Comparison of ENCODE assay signal across 8 cellular contexts in genomic region chr11:518463-519202, GRCh38. TPM values are rescaled to one million over a fixed set of nuclear protein-coding genes. Genes with fewer than 3 reads are reported as not detected.
DNase-seq lines count a peak whose midpoint lies in the region; ATAC-seq, FAIRE-seq and TF ChIP-seq lines count a peak whose summit lies in the region.

No MANE protein-coding gene starts in this region.

- no peaks in the 10 kb centered on the region for H3K27me3 ChIP-seq in Loucy (ENCODE audit: insufficient read depth, low read length, poor library complexity, severe bottlenecking)
- no peaks in the 10 kb centered on the region for H3K27me3 ChIP-seq in esophagus muscularis mucosa

- ATAC-seq in GM21526 (IDR thresholded peaks at IDR 0.05; ENCODE audit: low FRiP score, unreplicated experiment) (peak; percentile 59), natural killer cell (peak; percentile 96 to 100 (median 97))
- peak; percentile 97 for ATAC-seq in stimulated activated memory B cell treated with anti-CD40 and anti-IgM and Interleukin-4, amounts not matched to agents 10 μg/mL and 1 μg/mL and 100 μg/mL, for 72 hours

- no peaks in the 10 kb centered on the region for H3K27me3 Mint-ChIP-seq in natural killer cell (ENCODE audit: low read depth in 2 of 2)
- H3K27me3 Mint-ChIP-seq in stimulated activated memory B cell treated with anti-CD40 and anti-IgM and Interleukin-4, amounts not matched to agents 10 μg/mL and 1 μg/mL and 100 μg/mL, for 72 hours = no peaks in the 10 kb centered on the region

- no peaks in the 10 kb centered on the region for H3K9me2 ChIP-seq in Loucy (replicated peaks; ENCODE audit: low read depth, low read length)

- H4K20me1 ChIP-seq in Loucy (ENCODE audit: insufficient read depth, low read length, poor library complexity, severe bottlenecking) = no peaks in the 10 kb centered on the region

- H3K79me2 ChIP-seq in Loucy (ENCODE audit: insufficient read depth, low read length) = no peaks in the 10 kb centered on the region

- H3K27ac ChIP-seq in esophagus muscularis mucosa (replicated peaks in 1 of 4) = peak overlapping the region; percentile 79 to 91 (median 88)

- peaks cover 0 to 3% of the 10 kb centered on the region in 2 donors for H3K9me3 Mint-ChIP-seq in natural killer cell
- peaks cover 5% of the 10 kb centered on the region for H3K9me3 Mint-ChIP-seq in stimulated activated memory B cell treated with anti-CD40 and anti-IgM and Interleukin-4, amounts not matched to agents 10 μg/mL and 1 μg/mL and 100 μg/mL, for 72 hours

- H3K36me3 Mint-ChIP-seq in natural killer cell = no peaks in the 10 kb centered on the region
- peaks cover 19% of the 10 kb centered on the region for H3K36me3 Mint-ChIP-seq in stimulated activated memory B cell treated with anti-CD40 and anti-IgM and Interleukin-4, amounts not matched to agents 10 μg/mL and 1 μg/mL and 100 μg/mL, for 72 hours

- 15% methylated on average over 32 of the region's 74 CpGs for WGBS in esophagus muscularis mucosa

- no peak overlapping the region for H3K9ac ChIP-seq in Loucy (ENCODE audit: low read depth, low read length, poor library complexity, severe bottlenecking)

- H3K36me3 ChIP-seq in Loucy (ENCODE audit: insufficient read depth, low read length) = no peaks in the 10 kb centered on the region
- H3K36me3 ChIP-seq in esophagus muscularis mucosa = peaks cover 0 to 19% (median 13%) of the 10 kb centered on the region in 4 donors

- TF ChIP-seq EP300 in esophagus muscularis mucosa (IDR thresholded peaks at IDR 0.05) = no peak

- H3K9me3 ChIP-seq in Loucy (ENCODE audit: insufficient read depth, low read depth, low read length) (no peaks in the 10 kb centered on the region; the same call in 1 of the 2 replicates), esophagus muscularis mucosa (peaks cover 0 to 7% (median 0%) of the 10 kb centered on the region in 4 donors)

- H3F3A ChIP-seq in Loucy (ENCODE audit: low read depth) = no peaks in the 10 kb centered on the region

- H3K27ac Mint-ChIP-seq in natural killer cell = peak overlapping the region; percentile 53 to 65
- peak overlapping the region; percentile 70 for H3K27ac Mint-ChIP-seq in stimulated activated memory B cell treated with anti-CD40 and anti-IgM and Interleukin-4, amounts not matched to agents 10 μg/mL and 1 μg/mL and 100 μg/mL, for 72 hours

- no peak for FAIRE-seq in H54 (lab: Jason Lieb, UNC)

- TF ChIP-seq POLR2A in esophagus muscularis mucosa (IDR thresholded peaks at IDR 0.05; ENCODE audit: low read depth) = no peak
- TF ChIP-seq POLR2A in H54 (IDR thresholded peaks at IDR 0.05; ENCODE audit: low read depth, low read length) = no peak

- H3K4me1 Mint-ChIP-seq in natural killer cell = peaks cover 0 to 7% of the 10 kb centered on the region in 2 donors
- H3K4me1 Mint-ChIP-seq in stimulated activated memory B cell treated with anti-CD40 and anti-IgM and Interleukin-4, amounts not matched to agents 10 μg/mL and 1 μg/mL and 100 μg/mL, for 72 hours = peaks cover 6% of the 10 kb centered on the region

- H3K4me1 ChIP-seq in Loucy (ENCODE audit: insufficient read depth, low read length, poor library complexity, severe bottlenecking) = no peaks in the 10 kb centered on the region
- peaks cover 5 to 13% (median 9%) of the 10 kb centered on the region in 4 donors for H3K4me1 ChIP-seq in esophagus muscularis mucosa

- intact Hi-C loops in esophagus muscularis mucosa (cut with DNase I) (loop anchor here (5.0 kb wide), 1 partner anchor 66 kb away; the partner anchor contains the start of gene PTDSS2), natural killer cell (cut with micrococcal nuclease) (loop anchor here (1.0 to 5.0 kb wide), 2 partner anchors 12 to 281 kb away; partner anchors contain the start of genes PSMD13 and SIRT3)

- H2AFZ ChIP-seq in Loucy (ENCODE audit: low read length) = no peak overlapping the region

- no peak overlapping the region for H3K4me2 ChIP-seq in Loucy (ENCODE audit: low read depth, low read length, poor library complexity, severe bottlenecking)

- 0 out of 2 replicates have a peak, but pooled peaks have one; percentile 19 for TF ChIP-seq CTCF in Loucy (conservative IDR thresholded peaks at IDR 0.05; ENCODE audit: low read length)
- TF ChIP-seq CTCF in esophagus muscularis mucosa (IDR thresholded peaks at IDR 0.05) = peak in 2 of 3 experiments; percentile 100
- TF ChIP-seq CTCF in natural killer cell (IDR thresholded peaks at IDR 0.05) = peak; percentile 99

- H3K4me3 Mint-ChIP-seq in natural killer cell = peak overlapping the region; percentile 90
- H3K4me3 Mint-ChIP-seq in stimulated activated memory B cell treated with anti-CD40 and anti-IgM and Interleukin-4, amounts not matched to agents 10 μg/mL and 1 μg/mL and 100 μg/mL, for 72 hours = peak overlapping the region; percentile 76

- H3K4me3 ChIP-seq in Loucy (ENCODE audit: low read length, poor library complexity, severe bottlenecking) = no peak overlapping the region
- peak overlapping the region; percentile 23 to 53 (median 38) for H3K4me3 ChIP-seq in esophagus muscularis mucosa

- DNase-seq in DMS 273 (lab: John Stamatoyannopoulos, UW; ENCODE audit: unreplicated experiment) (peak; percentile 96), esophagus muscularis mucosa (ENCODE audit: extremely low spot score) (peak; percentile 96), natural killer cell (peak; percentile 85), H54 (ENCODE audit: insufficient read length, low spot score) (no peak)
- DNase-seq in activated CD8-positive, alpha-beta memory T cell treated with anti-CD3 and anti-CD28 coated beads, Interleukin-2, amount 50 U/mL, for 1 hour (ENCODE audit: extremely low read depth) = peak; percentile 73

RNA-seq across cellular contexts. Expression of gene RNH1, which starts 11.6 kb away (rescaled TPM):
- total RNA-seq in esophagus muscularis mucosa (100 to 1,000 TPM; 280 to 367 (median 334) TPM), natural killer cell (100 to 1,000 TPM; 113 to 120 (median 118) TPM)

RNA-seq across cellular contexts. Expression of gene HRAS, which starts 16.7 kb away (rescaled TPM):
- total RNA-seq in esophagus muscularis mucosa = 10 to 100 TPM; 45.7 to 85.2 (median 61.7) TPM
- 10 to 100 TPM; 27.6 to 35.0 (median 30.6) TPM for total RNA-seq in natural killer cell

RNA-seq across cellular contexts. Expression of gene LRRC56, which starts 18.7 kb away (rescaled TPM):
- total RNA-seq in esophagus muscularis mucosa = under 1 TPM in 2 of 4 donors, not detected in 2; 0.19 to 0.33 TPM
- total RNA-seq in natural killer cell = 1 to 10 TPM; 1.5 to 2.4 (median 2.2) TPM

RNA-seq across cellular contexts. Expression of gene LMNTD2, which starts 41.9 kb away (rescaled TPM):
- total RNA-seq in esophagus muscularis mucosa = 1 to 10 TPM in 3 of 4 donors, under 1 TPM in 1; 0.52 to 3.1 (median 1.7) TPM
- 1 to 10 TPM; 3.5 to 5.2 (median 5.0) TPM for total RNA-seq in natural killer cell

RNA-seq across cellular contexts. Expression of gene RASSF7, which starts 42.1 kb away (rescaled TPM):
- total RNA-seq in esophagus muscularis mucosa (10 to 100 TPM in 3 of 4 donors, 1 to 10 TPM in 1; 2.9 to 24.4 (median 13.7) TPM), natural killer cell (10 to 100 TPM; 19.0 to 21.7 (median 20.0) TPM)

Comparison
In these comparisons a context has a peak if more than half of its experiments do, and no peak if none do; other contexts are left out.
1. CTCF ChIP-seq: peak in every context shown above with its lines; median percentile 100 in esophagus muscularis mucosa; 99 in natural killer cell; 19 in Loucy.